Comparison of ENCODE assay signal across 9 cellular contexts in genomic region chr19:13430790-13431582, GRCh38.
DNase-seq lines count a peak whose midpoint lies in the region; ATAC-seq and TF ChIP-seq lines count a peak whose summit lies in the region.
"Had no signal": no experiment of that assay in that cellular context is flagged by ENCODE, and none has a peak within 500 bp of the region (broad histone marks: within the 10 kb centered on the region; RNA-seq: fewer than 3 reads in every experiment).

No MANE protein-coding gene starts in this region.

- H3K27ac Mint-ChIP-seq in activated naive CD4-positive, alpha-beta T cell treated with anti-CD3 and anti-CD28 coated beads, Interleukin-2, amount 50 U/mL, for 72 hours = no peak overlapping the region
- H3K27ac Mint-ChIP-seq in immature natural killer cell = no peak overlapping the region

- no peaks in the 10 kb centered on the region for H3K4me1 ChIP-seq in RWPE2 (ENCODE audit: insufficient read depth, poor library complexity, severe bottlenecking)

- H3K36me3 ChIP-seq in RWPE2 (ENCODE audit: low read depth) = no peaks in the 10 kb centered on the region
- H3K36me3 ChIP-seq: ovary had no signal

- no peaks in the 10 kb centered on the region for H3K27me3 ChIP-seq in RWPE2 (ENCODE audit: insufficient read depth, poor library complexity, severe bottlenecking)
- H3K27me3 ChIP-seq: ovary had no signal

- H3K4me3 Mint-ChIP-seq in immature natural killer cell = no peak overlapping the region

- H3K27me3 Mint-ChIP-seq in immature natural killer cell (ENCODE audit: low read depth in 3 of 3) = peaks cover 0 to 7% (median 0%) of the 10 kb centered on the region in 3 donors

- H3K4me1 Mint-ChIP-seq in immature natural killer cell = no peaks in the 10 kb centered on the region

- H3K36me3 Mint-ChIP-seq in activated naive CD4-positive, alpha-beta T cell treated with anti-CD3 and anti-CD28 coated beads, Interleukin-2, amount 50 U/mL, for 72 hours = peaks cover 0 to 8% of the 10 kb centered on the region in 2 donors
- H3K36me3 Mint-ChIP-seq in immature natural killer cell = no peaks in the 10 kb centered on the region

- H3K4me3 ChIP-seq in AG09309 (ENCODE audit: control insufficient read depth, low read depth, low read length) = no peak overlapping the region
- H3K4me3 ChIP-seq in RWPE2 (ENCODE audit: severe bottlenecking) = no peak overlapping the region
- H3K4me3 ChIP-seq: ovary had no signal

- H3K27ac ChIP-seq in RWPE2 (ENCODE audit: poor library complexity, severe bottlenecking) = no peak overlapping the region
- H3K27ac ChIP-seq: ovary had no signal

- ATAC-seq in RWPE2 (ENCODE audit: low read depth) = peak; percentile 62; the same call in 1 of the 3 replicates
- peak; percentile 59 to 68 for ATAC-seq in activated naive CD4-positive, alpha-beta T cell treated with anti-CD3 and anti-CD28 coated beads, Interleukin-2, amount 50 U/mL, for 72 hours
- ATAC-seq in GM21786 (IDR thresholded peaks at IDR 0.05; ENCODE audit: unreplicated experiment) = no peak

- no peak for DNase-seq in AG09309 (ENCODE audit: low read depth)
- DNase-seq in GM20000 (ENCODE audit: low spot score) = peak; percentile 46
- no peak for DNase-seq in RWPE2 (ENCODE audit: low spot score)
- DNase-seq in activated naive CD4-positive, alpha-beta T cell treated with anti-CD3 and anti-CD28 coated beads, Interleukin-2, amount 50 U/mL, for 72 hours (ENCODE audit: low spot score in 2 of 2) = peak; percentile 58 to 66
- peak; percentile 18 to 34 (median 22) for DNase-seq in immature natural killer cell
- DNase-seq in stimulated activated CD4-positive, alpha-beta T cell treated with anti-CD3 and anti-CD28 coated beads, Interleukin-4, amount 100 ng/mL, for 4 hours = peak; percentile 30 to 37
- DNase-seq in DMS79 treated with DMSO at 0.1 percent for 48 hours (lab: John Stamatoyannopoulos, UW) = no peak

- no peaks in the 10 kb centered on the region for H3K9me3 ChIP-seq in RWPE2 (ENCODE audit: severe bottlenecking)

- peaks cover 0 to 4% of the 10 kb centered on the region in 2 donors for H3K9me3 Mint-ChIP-seq in activated naive CD4-positive, alpha-beta T cell treated with anti-CD3 and anti-CD28 coated beads, Interleukin-2, amount 50 U/mL, for 72 hours
- peaks cover 0 to 7% (median under 1%) of the 10 kb centered on the region in 6 donors for H3K9me3 Mint-ChIP-seq in immature natural killer cell

- TF ChIP-seq CTCF in AG09309 (IDR thresholded peaks at IDR 0.05; ENCODE audit: control insufficient read depth, insufficient read depth, low read depth, low read length, missing control alignments) (peak; percentile 96), GM20000 (IDR thresholded peaks at IDR 0.05; ENCODE audit: extremely low read depth, missing control alignments) (peak; percentile 72), RWPE2 (IDR thresholded peaks at IDR 0.05; ENCODE audit: poor library complexity, severe bottlenecking) (peak; percentile 77)

Comparison
In these comparisons a context has a peak if more than half of its experiments do, and no peak if none do; other contexts are left out.
1. DNase-seq: peak in GM20000 (single experiment), activated naive CD4-positive, alpha-beta T cell treated with anti-CD3 and anti-CD28 coated beads, Interleukin-2, amount 50 U/mL, for 72 hours (2 of 2), immature natural killer cell (3 of 3) and stimulated activated CD4-positive, alpha-beta T cell treated with anti-CD3 and anti-CD28 coated beads, Interleukin-4, amount 100 ng/mL, for 4 hours (2 of 2); none in AG09309 (single experiment), RWPE2 (single experiment) and DMS79 treated with DMSO at 0.1 percent for 48 hours (single experiment).
2. Peak in every context shown above with its lines, with median percentiles within 50 percentile points of each other: CTCF ChIP-seq.